In genomic region chr3:111070772-111071256, GRCh38 we compare ENCODE assay signal across 1 cellular context.
TF ChIP-seq lines count a peak whose summit lies in the region.

No MANE protein-coding gene starts in this region.

TF ChIP-seq in HepG2, 621 proteins besides CTCF, POLR2A, EP300 and RAD21 (continued from another document and continues in another):
- TF ChIP-seq, protein P1, sequence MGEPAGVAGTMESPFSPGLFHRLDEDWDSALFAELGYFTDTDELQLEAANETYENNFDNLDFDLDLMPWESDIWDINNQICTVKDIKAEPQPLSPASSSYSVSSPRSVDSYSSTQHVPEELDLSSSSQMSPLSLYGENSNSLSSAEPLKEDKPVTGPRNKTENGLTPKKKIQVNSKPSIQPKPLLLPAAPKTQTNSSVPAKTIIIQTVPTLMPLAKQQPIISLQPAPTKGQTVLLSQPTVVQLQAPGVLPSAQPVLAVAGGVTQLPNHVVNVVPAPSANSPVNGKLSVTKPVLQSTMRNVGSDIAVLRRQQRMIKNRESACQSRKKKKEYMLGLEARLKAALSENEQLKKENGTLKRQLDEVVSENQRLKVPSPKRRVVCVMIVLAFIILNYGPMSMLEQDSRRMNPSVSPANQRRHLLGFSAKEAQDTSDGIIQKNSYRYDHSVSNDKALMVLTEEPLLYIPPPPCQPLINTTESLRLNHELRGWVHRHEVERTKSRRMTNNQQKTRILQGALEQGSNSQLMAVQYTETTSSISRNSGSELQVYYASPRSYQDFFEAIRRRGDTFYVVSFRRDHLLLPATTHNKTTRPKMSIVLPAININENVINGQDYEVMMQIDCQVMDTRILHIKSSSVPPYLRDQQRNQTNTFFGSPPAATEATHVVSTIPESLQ (CRISPR knock-in tag; conservative IDR thresholded peaks at IDR 0.05) = no peak
- TF ChIP-seq ZNF777 (CRISPR knock-in tag; IDR thresholded peaks at IDR 0.05) = no peak
- no peak for TF ChIP-seq RFX3 (CRISPR knock-in tag; IDR thresholded peaks at IDR 0.05)
- TF ChIP-seq NBN (conservative IDR thresholded peaks at IDR 0.05) = no peak
- TF ChIP-seq IKZF5 (CRISPR knock-in tag; IDR thresholded peaks at IDR 0.05) = 0 out of 2 replicates have a peak, but pooled peaks have one; percentile 11
- TF ChIP-seq, protein P2, sequence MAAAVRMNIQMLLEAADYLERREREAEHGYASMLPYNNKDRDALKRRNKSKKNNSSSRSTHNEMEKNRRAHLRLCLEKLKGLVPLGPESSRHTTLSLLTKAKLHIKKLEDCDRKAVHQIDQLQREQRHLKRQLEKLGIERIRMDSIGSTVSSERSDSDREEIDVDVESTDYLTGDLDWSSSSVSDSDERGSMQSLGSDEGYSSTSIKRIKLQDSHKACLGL (CRISPR knock-in tag; IDR thresholded peaks at IDR 0.05) = peak; percentile 49; the same call in 1 of the 2 replicates
- TF ChIP-seq GLI4 (CRISPR knock-in tag; IDR thresholded peaks at IDR 0.05; ENCODE audit: borderline replicate concordance) = no peak
- TF ChIP-seq ARNT (IDR thresholded peaks at IDR 0.05) = no peak
- TF ChIP-seq ZNF160 (CRISPR knock-in tag; IDR thresholded peaks at IDR 0.05) = 0 out of 2 replicates have a peak, but pooled peaks have one; percentile 22
- no peak for TF ChIP-seq CREM (IDR thresholded peaks at IDR 0.05)
- no peak for TF ChIP-seq CREM (CRISPR knock-in tag; IDR thresholded peaks at IDR 0.05)
- TF ChIP-seq ZBTB7A (CRISPR knock-in tag; IDR thresholded peaks at IDR 0.05) = no peak
- TF ChIP-seq, protein P3, sequence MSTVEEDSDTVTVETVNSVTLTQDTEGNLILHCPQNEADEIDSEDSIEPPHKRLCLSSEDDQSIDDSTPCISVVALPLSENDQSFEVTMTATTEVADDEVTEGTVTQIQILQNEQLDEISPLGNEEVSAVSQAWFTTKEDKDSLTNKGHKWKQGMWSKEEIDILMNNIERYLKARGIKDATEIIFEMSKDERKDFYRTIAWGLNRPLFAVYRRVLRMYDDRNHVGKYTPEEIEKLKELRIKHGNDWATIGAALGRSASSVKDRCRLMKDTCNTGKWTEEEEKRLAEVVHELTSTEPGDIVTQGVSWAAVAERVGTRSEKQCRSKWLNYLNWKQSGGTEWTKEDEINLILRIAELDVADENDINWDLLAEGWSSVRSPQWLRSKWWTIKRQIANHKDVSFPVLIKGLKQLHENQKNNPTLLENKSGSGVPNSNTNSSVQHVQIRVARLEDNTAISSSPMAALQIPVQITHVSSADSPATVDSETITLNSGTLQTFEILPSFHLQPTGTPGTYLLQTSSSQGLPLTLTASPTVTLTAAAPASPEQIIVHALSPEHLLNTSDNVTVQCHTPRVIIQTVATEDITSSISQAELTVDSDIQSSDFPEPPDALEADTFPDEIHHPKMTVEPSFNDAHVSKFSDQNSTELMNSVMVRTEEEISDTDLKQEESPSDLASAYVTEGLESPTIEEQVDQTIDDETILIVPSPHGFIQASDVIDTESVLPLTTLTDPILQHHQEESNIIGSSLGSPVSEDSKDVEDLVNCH (CRISPR knock-in tag; IDR thresholded peaks at IDR 0.05) = no peak
- no peak for TF ChIP-seq ESRRA (CRISPR knock-in tag; IDR thresholded peaks at IDR 0.05; ENCODE audit: low read depth)
- TF ChIP-seq FOXJ3 (CRISPR knock-in tag; IDR thresholded peaks at IDR 0.05; ENCODE audit: borderline replicate concordance) = 0 out of 2 replicates have a peak, but pooled peaks have one; percentile 60
- TF ChIP-seq HOXA9 (CRISPR knock-in tag; IDR thresholded peaks at IDR 0.05; ENCODE audit: borderline replicate concordance) = no peak
- no peak for TF ChIP-seq ATF7-NPFF (CRISPR knock-in tag; IDR thresholded peaks at IDR 0.05; ENCODE audit: low read depth)
- 0 out of 2 replicates have a peak, but pooled peaks have one; percentile 47 for TF ChIP-seq RORA (CRISPR knock-in tag; IDR thresholded peaks at IDR 0.05)
- 0 out of 2 replicates have a peak, but pooled peaks have one; percentile 38 for TF ChIP-seq ZNF350 (CRISPR knock-in tag; IDR thresholded peaks at IDR 0.05; ENCODE audit: borderline replicate concordance, low read depth)
- 0 out of 2 replicates have a peak, but pooled peaks have one; percentile 64 for TF ChIP-seq ZNF709 (CRISPR knock-in tag; IDR thresholded peaks at IDR 0.05)
- no peak for TF ChIP-seq ZNF142 (CRISPR knock-in tag; IDR thresholded peaks at IDR 0.05)
- no peak for TF ChIP-seq GZF1 (CRISPR knock-in tag; IDR thresholded peaks at IDR 0.05)
- no peak for TF ChIP-seq KDM2A (CRISPR knock-in tag; IDR thresholded peaks at IDR 0.05; ENCODE audit: borderline replicate concordance, low read depth)
- TF ChIP-seq REXO4 (CRISPR knock-in tag; IDR thresholded peaks at IDR 0.05; ENCODE audit: borderline replicate concordance) = no peak
- TF ChIP-seq ZNF333 (CRISPR knock-in tag; IDR thresholded peaks at IDR 0.05; ENCODE audit: borderline replicate concordance) = peak; percentile 68; the same call in 1 of the 2 replicates
- TF ChIP-seq, protein P4, sequence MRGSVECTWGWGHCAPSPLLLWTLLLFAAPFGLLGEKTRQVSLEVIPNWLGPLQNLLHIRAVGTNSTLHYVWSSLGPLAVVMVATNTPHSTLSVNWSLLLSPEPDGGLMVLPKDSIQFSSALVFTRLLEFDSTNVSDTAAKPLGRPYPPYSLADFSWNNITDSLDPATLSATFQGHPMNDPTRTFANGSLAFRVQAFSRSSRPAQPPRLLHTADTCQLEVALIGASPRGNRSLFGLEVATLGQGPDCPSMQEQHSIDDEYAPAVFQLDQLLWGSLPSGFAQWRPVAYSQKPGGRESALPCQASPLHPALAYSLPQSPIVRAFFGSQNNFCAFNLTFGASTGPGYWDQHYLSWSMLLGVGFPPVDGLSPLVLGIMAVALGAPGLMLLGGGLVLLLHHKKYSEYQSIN (CRISPR knock-in tag; IDR thresholded peaks at IDR 0.05; ENCODE audit: borderline replicate concordance) = 0 out of 2 replicates have a peak, but pooled peaks have one; percentile 36
- TF ChIP-seq, protein P5, sequence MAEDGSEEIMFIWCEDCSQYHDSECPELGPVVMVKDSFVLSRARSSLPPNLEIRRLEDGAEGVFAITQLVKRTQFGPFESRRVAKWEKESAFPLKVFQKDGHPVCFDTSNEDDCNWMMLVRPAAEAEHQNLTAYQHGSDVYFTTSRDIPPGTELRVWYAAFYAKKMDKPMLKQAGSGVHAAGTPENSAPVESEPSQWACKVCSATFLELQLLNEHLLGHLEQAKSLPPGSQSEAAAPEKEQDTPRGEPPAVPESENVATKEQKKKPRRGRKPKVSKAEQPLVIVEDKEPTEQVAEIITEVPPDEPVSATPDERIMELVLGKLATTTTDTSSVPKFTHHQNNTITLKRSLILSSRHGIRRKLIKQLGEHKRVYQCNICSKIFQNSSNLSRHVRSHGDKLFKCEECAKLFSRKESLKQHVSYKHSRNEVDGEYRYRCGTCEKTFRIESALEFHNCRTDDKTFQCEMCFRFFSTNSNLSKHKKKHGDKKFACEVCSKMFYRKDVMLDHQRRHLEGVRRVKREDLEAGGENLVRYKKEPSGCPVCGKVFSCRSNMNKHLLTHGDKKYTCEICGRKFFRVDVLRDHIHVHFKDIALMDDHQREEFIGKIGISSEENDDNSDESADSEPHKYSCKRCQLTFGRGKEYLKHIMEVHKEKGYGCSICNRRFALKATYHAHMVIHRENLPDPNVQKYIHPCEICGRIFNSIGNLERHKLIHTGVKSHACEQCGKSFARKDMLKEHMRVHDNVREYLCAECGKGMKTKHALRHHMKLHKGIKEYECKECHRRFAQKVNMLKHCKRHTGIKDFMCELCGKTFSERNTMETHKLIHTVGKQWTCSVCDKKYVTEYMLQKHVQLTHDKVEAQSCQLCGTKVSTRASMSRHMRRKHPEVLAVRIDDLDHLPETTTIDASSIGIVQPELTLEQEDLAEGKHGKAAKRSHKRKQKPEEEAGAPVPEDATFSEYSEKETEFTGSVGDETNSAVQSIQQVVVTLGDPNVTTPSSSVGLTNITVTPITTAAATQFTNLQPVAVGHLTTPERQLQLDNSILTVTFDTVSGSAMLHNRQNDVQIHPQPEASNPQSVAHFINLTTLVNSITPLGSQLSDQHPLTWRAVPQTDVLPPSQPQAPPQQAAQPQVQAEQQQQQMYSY (CRISPR knock-in tag; IDR thresholded peaks at IDR 0.05) = no peak
- peak; percentile 55; the same call in 1 of the 2 replicates for TF ChIP-seq ZNF431 (CRISPR knock-in tag; IDR thresholded peaks at IDR 0.05; ENCODE audit: borderline replicate concordance, low read depth)
- no peak for TF ChIP-seq NCOA5 (CRISPR knock-in tag; IDR thresholded peaks at IDR 0.05)
- TF ChIP-seq ZSCAN31 (CRISPR knock-in tag; IDR thresholded peaks at IDR 0.05; ENCODE audit: low read depth) = 0 out of 2 replicates have a peak, but pooled peaks have one; percentile 16
- no peak for TF ChIP-seq ZNF614 (CRISPR knock-in tag; IDR thresholded peaks at IDR 0.05; ENCODE audit: borderline replicate concordance)
- no peak for TF ChIP-seq GPN1 (CRISPR knock-in tag; IDR thresholded peaks at IDR 0.05; ENCODE audit: borderline replicate concordance)
- no peak for TF ChIP-seq HNRNPLL (IDR thresholded peaks at IDR 0.05; ENCODE audit: low read depth, low read length, poor library complexity, severe bottlenecking)
- TF ChIP-seq, protein P6, sequence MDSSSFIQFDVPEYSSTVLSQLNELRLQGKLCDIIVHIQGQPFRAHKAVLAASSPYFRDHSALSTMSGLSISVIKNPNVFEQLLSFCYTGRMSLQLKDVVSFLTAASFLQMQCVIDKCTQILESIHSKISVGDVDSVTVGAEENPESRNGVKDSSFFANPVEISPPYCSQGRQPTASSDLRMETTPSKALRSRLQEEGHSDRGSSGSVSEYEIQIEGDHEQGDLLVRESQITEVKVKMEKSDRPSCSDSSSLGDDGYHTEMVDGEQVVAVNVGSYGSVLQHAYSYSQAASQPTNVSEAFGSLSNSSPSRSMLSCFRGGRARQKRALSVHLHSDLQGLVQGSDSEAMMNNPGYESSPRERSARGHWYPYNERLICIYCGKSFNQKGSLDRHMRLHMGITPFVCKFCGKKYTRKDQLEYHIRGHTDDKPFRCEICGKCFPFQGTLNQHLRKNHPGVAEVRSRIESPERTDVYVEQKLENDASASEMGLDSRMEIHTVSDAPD (CRISPR knock-in tag; IDR thresholded peaks at IDR 0.05) = no peak
- TF ChIP-seq, protein P7, sequence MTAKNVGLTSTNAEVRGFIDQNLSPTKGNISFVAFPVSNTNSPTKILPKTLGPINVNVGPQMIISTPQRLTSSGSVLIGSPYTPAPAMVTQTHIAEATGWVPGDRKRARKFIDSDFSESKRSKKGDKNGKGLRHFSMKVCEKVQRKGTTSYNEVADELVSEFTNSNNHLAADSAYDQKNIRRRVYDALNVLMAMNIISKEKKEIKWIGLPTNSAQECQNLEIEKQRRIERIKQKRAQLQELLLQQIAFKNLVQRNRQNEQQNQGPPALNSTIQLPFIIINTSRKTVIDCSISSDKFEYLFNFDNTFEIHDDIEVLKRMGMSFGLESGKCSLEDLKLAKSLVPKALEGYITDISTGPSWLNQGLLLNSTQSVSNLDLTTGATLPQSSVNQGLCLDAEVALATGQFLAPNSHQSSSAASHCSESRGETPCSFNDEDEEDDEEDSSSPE (CRISPR knock-in tag; IDR thresholded peaks at IDR 0.05) = no peak
- no peak for TF ChIP-seq ZNF10 (CRISPR knock-in tag; IDR thresholded peaks at IDR 0.05; ENCODE audit: borderline replicate concordance, low read depth)
- 0 out of 2 replicates have a peak, but pooled peaks have one; percentile 30 for TF ChIP-seq NFKB2 (CRISPR knock-in tag; IDR thresholded peaks at IDR 0.05; ENCODE audit: borderline replicate concordance)
- TF ChIP-seq POLR2G (IDR thresholded peaks at IDR 0.05; ENCODE audit: low read depth, low read length) = peak; percentile 50; the same call in 1 of the 2 replicates
- TF ChIP-seq ZNF713 (CRISPR knock-in tag; IDR thresholded peaks at IDR 0.05) = no peak
- peak; percentile 10 for TF ChIP-seq SALL1 (CRISPR knock-in tag; IDR thresholded peaks at IDR 0.05)
